Comparison of ENCODE assay signal across 17 cellular contexts in genomic region chr1:30692948-30693301, GRCh38. TPM values are rescaled to one million over a fixed set of nuclear protein-coding genes. Genes with fewer than 3 reads are reported as not detected.
A peak's percentile ranks its signal among the peaks of the same experiment; 100 is the strongest.
DNase-seq lines count a peak whose midpoint lies in the region; ATAC-seq and TF ChIP-seq lines count a peak whose summit lies in the region.
"Had no signal": no experiment of that assay in that cellular context is flagged by ENCODE, and none has a peak within 500 bp of the region (broad histone marks: within the 10 kb centered on the region; RNA-seq: fewer than 3 reads in every experiment).

No MANE protein-coding gene starts in this region.

- H3K79me1 ChIP-seq in IMR-90 (ENCODE audit: low read depth in 1 of 2, low read length in 2 of 2): no peaks in the 10 kb centered on the region

- TF ChIP-seq CTCF in IMR-90 (conservative IDR thresholded peaks at IDR 0.05; ENCODE audit: low read depth, low read length) (no peak), sigmoid colon (IDR thresholded peaks at IDR 0.05) (no peak)

- no peaks in the 10 kb centered on the region for H3K9me3 ChIP-seq in IMR-90 (ENCODE audit: control insufficient read depth, insufficient read depth, low read length)
- no peaks in the 10 kb centered on the region for H3K9me3 ChIP-seq in sigmoid colon
- H3K9me3 ChIP-seq: BLaER1, HAP-1 had no signal

- intact Hi-C loops in IMR-90 (cut with micrococcal nuclease) (no loop called here), sigmoid colon (cut with DNase I) (no loop called here)

- H2BK120ac ChIP-seq in IMR-90 (ENCODE audit: low read depth, low read length): no peak overlapping the region

- no peaks in the 10 kb centered on the region for H3K4me1 ChIP-seq in IMR-90 (ENCODE audit: control insufficient read depth, insufficient read depth, low read length)
- H3K4me1 ChIP-seq in sigmoid colon: peaks cover 0 to 47% (median 39%) of the 10 kb centered on the region in 4 donors
- H3K4me1 ChIP-seq: HAP-1 had no signal

- H4K20me1 ChIP-seq in IMR-90 (ENCODE audit: insufficient read depth, low read length): no peaks in the 10 kb centered on the region
- H4K20me1 ChIP-seq: BLaER1 had no signal

- peak overlapping the region; percentile 36 for H3K27ac Mint-ChIP-seq in memory B cell
- H3K27ac Mint-ChIP-seq: GM23338 had no signal

- H2AK9ac ChIP-seq in IMR-90 (replicated peaks; ENCODE audit: low read depth, low read length, poor library complexity): no peak overlapping the region

- H2AFZ ChIP-seq in IMR-90 (replicated peaks; ENCODE audit: low read length, poor library complexity): peak overlapping the region; percentile 17

- no peak overlapping the region for H3K14ac ChIP-seq in IMR-90 (replicated peaks; ENCODE audit: low read depth, low read length)

- TF ChIP-seq RAD21 in IMR-90 (IDR thresholded peaks at IDR 0.05; ENCODE audit: low read length): no peak

- H3K4me2 ChIP-seq in IMR-90 (ENCODE audit: low read depth, low read length): no peak overlapping the region
- H3K4me2 ChIP-seq: BLaER1, GM23338 had no signal

- H3K9ac ChIP-seq in IMR-90 (ENCODE audit: low read depth, low read length): no peak overlapping the region
- H3K9ac ChIP-seq: BLaER1 had no signal

- ATAC-seq in IMR-90 (ENCODE audit: low read depth) (no peak), memory B cell (ENCODE audit: low read depth) (no peak)
- ATAC-seq: GM12878, GM23338, HepG2 had no signal

- no peak overlapping the region for H3K56ac ChIP-seq in IMR-90 (ENCODE audit: extremely low read depth, insufficient read depth, low read length)

- H3K27ac ChIP-seq in IMR-90 (ENCODE audit: insufficient read depth, low read length): no peak overlapping the region
- H3K27ac ChIP-seq in sigmoid colon: no peak overlapping the region
- H3K27ac ChIP-seq: BLaER1 had no signal

- no peaks in the 10 kb centered on the region for H3K9me1 ChIP-seq in IMR-90 (ENCODE audit: insufficient read depth, low read length)

- no peak overlapping the region for H3K18ac ChIP-seq in IMR-90 (ENCODE audit: low read depth, low read length)

- no peak overlapping the region for H4K91ac ChIP-seq in IMR-90 (ENCODE audit: insufficient read depth, low read depth, low read length)

- no peak overlapping the region for H4K5ac ChIP-seq in IMR-90 (ENCODE audit: low read depth, low read length)

- CTCF ChIA-PET in IMR-90 (lab: Yijun Ruan, JAX): no interaction called here

- POLR2A ChIA-PET in IMR-90 (lab: Charles Lee; ENCODE audit: unreplicated experiment): no interaction called here

- H4K8ac ChIP-seq in IMR-90 (ENCODE audit: low read depth in 2 of 2, low read length in 2 of 2): no peak overlapping the region

- H2BK5ac ChIP-seq in IMR-90 (ENCODE audit: low read depth, low read length, poor library complexity, severe bottlenecking): no peak overlapping the region

- BruUV-seq in IMR-90 (replicated peaks; lab: Mats Ljungman, UMichigan): no TSS peak

- TF ChIP-seq EP300 in sigmoid colon (IDR thresholded peaks at IDR 0.05): no peak

- peaks cover 4% of the 10 kb centered on the region for H3K4me1 Mint-ChIP-seq in memory B cell

- peaks cover 24% of the 10 kb centered on the region for H3K27me3 Mint-ChIP-seq in memory B cell

- H3K27me3 ChIP-seq in IMR-90 (ENCODE audit: control insufficient read depth, insufficient read depth, low read length) (peaks cover 28% of the 10 kb centered on the region), sigmoid colon (no peaks in the 10 kb centered on the region)
- H3K27me3 ChIP-seq: BLaER1 had no signal

- 50% methylated on average over 2 of the region's 7 CpGs; no CpG with 5 or more reads in 1 of the 2 experiments for WGBS in IMR-90 (ENCODE audit: extremely low coverage in 2 of 2, insufficient read length in 1 of 2), 2 experiments
- 68 to 78% methylated on average over 7 of the region's 7 CpGs for WGBS in sigmoid colon, 2 donors

- H3K23ac ChIP-seq in IMR-90 (ENCODE audit: low read depth, low read length): no peak overlapping the region

- no peak overlapping the region for H3K4ac ChIP-seq in IMR-90 (ENCODE audit: low read depth, low read length)

- in situ Hi-C loops in IMR-90 (cut with MboI; ENCODE audit: low sequenced_read_pairs): no loop called here

- H3K4me3 Mint-ChIP-seq in memory B cell: no peak overlapping the region
- H3K4me3 Mint-ChIP-seq: CD4-positive, CD25-positive, alpha-beta regulatory T cell; GM23338 had no signal

- DNase-seq in activated effector memory CD4-positive, alpha-beta T cell treated with anti-CD3 and anti-CD28 coated beads, Interleukin-2, amount 50 U/mL, for 16 hours: peak; percentile 21
- no peak for DNase-seq in activated effector memory CD4-positive, alpha-beta T cell treated with Interleukin-2 at 50 U/mL for 16 hours
- DNase-seq in IMR-90 (no peak), memory B cell (ENCODE audit: low spot score in 2 of 2) (no peak), sigmoid colon (peak; percentile 60), GM19240 (ENCODE audit: insufficient read length, low spot score) (no peak), NCI-H748 (lab: John Stamatoyannopoulos, UW; ENCODE audit: unreplicated experiment) (no peak)
- DNase-seq in stimulated activated CD8-positive, alpha-beta memory T cell treated with anti-CD3 and anti-CD28 coated beads, Interleukin-4, amount 100 ng/mL, for 48 hours: no peak
- DNase-seq: 8988T; AML-193; CD4-positive, CD25-positive, alpha-beta regulatory T cell; DMS79 had no signal

- H3K36me3 ChIP-seq in IMR-90 (ENCODE audit: control insufficient read depth, insufficient read depth, low read length) (no peaks in the 10 kb centered on the region), sigmoid colon (no peaks in the 10 kb centered on the region)
- H3K36me3 ChIP-seq: BLaER1, HAP-1 had no signal

- dilution Hi-C loops in IMR-90 (cut with HindIII; ENCODE audit: low sequenced_read_pairs, unreplicated experiment): no loop called here

- no peak overlapping the region for H3K4me3 ChIP-seq in IMR-90 (ENCODE audit: insufficient read depth, low read depth, low read length)
- no peak overlapping the region for H3K4me3 ChIP-seq in sigmoid colon
- H3K4me3 ChIP-seq: BLaER1, GM12878, GM23338, HAP-1 had no signal

- H2AK5ac ChIP-seq in IMR-90 (ENCODE audit: low read depth, low read length): no peak overlapping the region

- no peak overlapping the region for H2BK20ac ChIP-seq in IMR-90 (ENCODE audit: low read depth, low read length)

- H2BK15ac ChIP-seq in IMR-90 (ENCODE audit: low read depth, low read length): no peak overlapping the region

- H3K36me3 Mint-ChIP-seq in memory B cell: peaks cover 2% of the 10 kb centered on the region
- H3K36me3 Mint-ChIP-seq: CD4-positive, CD25-positive, alpha-beta regulatory T cell had no signal

- no peak for TF ChIP-seq POLR2A in IMR-90 (IDR thresholded peaks at IDR 0.05; ENCODE audit: low read depth, low read length)
- no peak for TF ChIP-seq POLR2A in sigmoid colon (IDR thresholded peaks at IDR 0.05)

- H3K9me3 Mint-ChIP-seq in memory B cell: no peaks in the 10 kb centered on the region
- H3K9me3 Mint-ChIP-seq: CD4-positive, CD25-positive, alpha-beta regulatory T cell; GM23338 had no signal

TF ChIP-seq in IMR-90, 13 proteins besides CTCF, POLR2A, EP300 and RAD21:
- TF ChIP-seq MXI1 (IDR thresholded peaks at IDR 0.05; ENCODE audit: borderline replicate concordance, low read depth, low read length) (no peak), ELK1 (IDR thresholded peaks at IDR 0.05; ENCODE audit: borderline replicate concordance, low read depth, low read length) (no peak), NFE2L2 (IDR thresholded peaks at IDR 0.05; ENCODE audit: low read depth, low read length) (no peak), CHD1 (IDR thresholded peaks at IDR 0.05; ENCODE audit: low read depth, low read length) (no peak)
TF ChIP-seq in IMR-90: peak in this region for 0.

RNA-seq across cellular contexts. Expression of gene MATN1, which starts 30.5 kb away (rescaled TPM):
- total RNA-seq in IMR-90 (2012; rRNA removed) (0.56 TPM in 1 of 2 replicates, not detected in the other), sigmoid colon (under 1 TPM in 2 of 4 donors, not detected in 2; 0.36 to 0.54 TPM)
- polyA plus RNA-seq in IMR-90 (2012; rRNA removed) (0.10 and 0.27 TPM in 2 replicates), sigmoid colon (under 1 TPM in 1 of 3 donors, not detected in 2; 0.09 TPM)
- 0.03 TPM in 1 of 2 replicates, not detected in the other for polyA plus RNA-seq in IMR-90 (2012; cell fraction: cytosol; rRNA removed)
- polyA plus RNA-seq in IMR-90 (2012; cell fraction: nucleus; rRNA removed; ENCODE audit: low replicate concordance): 1.1 and 1.3 TPM in 2 replicates
- polyA plus RNA-seq: CD4-positive, CD25-positive, alpha-beta regulatory T cell had no signal

Comparison
In these comparisons a context has a peak if more than half of its experiments do, and no peak if none do; other contexts are left out.
1. DNase-seq: peak in activated effector memory CD4-positive, alpha-beta T cell treated with anti-CD3 and anti-CD28 coated beads, Interleukin-2, amount 50 U/mL, for 16 hours (single experiment) and sigmoid colon (single experiment); none in activated effector memory CD4-positive, alpha-beta T cell treated with Interleukin-2 at 50 U/mL for 16 hours (single experiment), IMR-90 (single experiment), memory B cell (0 of 2), GM19240 (single experiment), NCI-H748 (single experiment) and stimulated activated CD8-positive, alpha-beta memory T cell treated with anti-CD3 and anti-CD28 coated beads, Interleukin-4, amount 100 ng/mL, for 48 hours (single experiment).